ENCODE assay signal across 10 cellular contexts in the genomic region with DNA sequence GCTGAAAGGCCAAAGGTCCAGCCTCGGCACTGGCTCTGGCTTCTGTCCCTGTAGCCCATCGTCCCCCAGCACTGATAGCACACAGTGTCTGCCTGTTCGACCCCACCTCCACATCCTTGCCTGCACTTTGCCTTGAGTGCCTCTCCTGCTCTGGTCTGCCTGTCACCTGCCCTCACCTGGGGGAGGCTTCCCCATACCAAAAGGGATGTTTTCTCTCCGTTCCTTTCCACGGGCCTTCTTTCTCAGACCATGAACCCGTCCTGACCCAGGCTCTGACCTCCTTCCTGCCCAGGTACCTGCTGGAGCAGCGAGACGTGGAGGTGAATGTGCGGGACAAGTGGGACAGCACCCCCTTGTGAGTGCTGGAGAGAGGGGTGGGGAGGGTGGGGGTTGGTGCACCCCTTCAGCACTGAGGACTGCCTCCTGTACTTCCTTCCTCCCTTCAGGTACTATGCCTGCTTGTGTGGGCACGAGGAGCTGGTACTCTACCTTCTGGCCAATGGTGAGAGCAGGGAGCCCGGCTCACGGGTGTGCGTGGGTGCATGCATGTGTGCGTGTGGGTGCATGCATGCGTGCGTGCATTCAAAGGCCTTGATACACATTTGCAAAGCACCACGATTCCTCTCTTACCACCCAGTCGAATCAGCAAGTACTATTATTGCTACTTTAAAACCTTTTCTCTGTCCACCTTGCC. TPM values are rescaled to one million over a fixed set of nuclear protein-coding genes. Genes with fewer than 3 reads are reported as not detected.
DNase-seq lines count a peak whose midpoint lies in the region; ATAC-seq and TF ChIP-seq lines count a peak whose summit lies in the region.
"Had no signal": no experiment of that assay in that cellular context is flagged by ENCODE, and none has a peak within 500 bp of the region (broad histone marks: within the 10 kb centered on the region; RNA-seq: fewer than 3 reads in every experiment).

No MANE protein-coding gene starts in this region.

- peaks cover 25 to 28% of the 10 kb centered on the region in 2 donors for H3K4me1 Mint-ChIP-seq in natural killer cell treated with Interleukin-12 subunit alpha and Interleukin-12 subunit beta and Interleukin-15 and Interleukin-18, amount 100 ng/mL, for 72 hours (ENCODE audit: low read depth in 2 of 2)

- TF ChIP-seq CTCF in coronary artery (IDR thresholded peaks at IDR 0.05), result no peak

- DNase-seq in cardiac septum (ENCODE audit: low spot score) (peak; percentile 59), left ventricle myocardium superior (no peak), coronary artery (ENCODE audit: low spot score) (peak; percentile 73), DMS114 treated with DMSO at 0.1 percent for 48 hours (lab: John Stamatoyannopoulos, UW; ENCODE audit: unreplicated experiment) (no peak)
- no peak for DNase-seq in natural killer cell treated with Interleukin-12 subunit alpha and Interleukin-12 subunit beta and Interleukin-15 and Interleukin-18, amount 100 ng/mL, for 72 hours (ENCODE audit: low spot score)
- DNase-seq: activated gamma-delta T cell treated with Interleukin-2 at 50 U/mL for 16 hours, NCI-H2227 treated with DMSO at 0.1 percent for 48 hours had no signal

- no peaks in the 10 kb centered on the region for H3K36me3 Mint-ChIP-seq in natural killer cell treated with Interleukin-12 subunit alpha and Interleukin-12 subunit beta and Interleukin-15 and Interleukin-18, amount 100 ng/mL, for 72 hours

- H3K4me3 ChIP-seq in coronary artery, result peak overlapping the region; percentile 97

- H3K9me3 Mint-ChIP-seq in natural killer cell treated with Interleukin-12 subunit alpha and Interleukin-12 subunit beta and Interleukin-15 and Interleukin-18, amount 100 ng/mL, for 72 hours, result no peaks in the 10 kb centered on the region

- H3K27ac Mint-ChIP-seq in natural killer cell treated with Interleukin-12 subunit alpha and Interleukin-12 subunit beta and Interleukin-15 and Interleukin-18, amount 100 ng/mL, for 72 hours, result peak overlapping the region; percentile 69 to 82

- peak overlapping the region; percentile 95 for H3K27ac ChIP-seq in coronary artery

- ATAC-seq in left ventricle myocardium superior (no peak), GM18502 (IDR thresholded peaks at IDR 0.05; ENCODE audit: poor library complexity, unreplicated experiment) (no peak), HG02981 (IDR thresholded peaks at IDR 0.05; ENCODE audit: unreplicated experiment) (no peak), GM21447 (IDR thresholded peaks at IDR 0.05; ENCODE audit: unreplicated experiment) (no peak)
- ATAC-seq in natural killer cell treated with Interleukin-12 subunit alpha and Interleukin-12 subunit beta and Interleukin-15 and Interleukin-18, amount 100 ng/mL, for 72 hours, result no peak

- H3K4me3 Mint-ChIP-seq in natural killer cell treated with Interleukin-12 subunit alpha and Interleukin-12 subunit beta and Interleukin-15 and Interleukin-18, amount 100 ng/mL, for 72 hours, result peak overlapping the region; percentile 82

- intact Hi-C loops in cardiac septum (cut with DNase I), result loop anchor here (5.0 to 10.0 kb wide), 2 partner anchors 82 to 1199 kb away; a partner anchor contains a TSS
- intact Hi-C loops in left ventricle myocardium superior (cut with micrococcal nuclease), result no loop called here

- no peaks in the 10 kb centered on the region for H3K27me3 Mint-ChIP-seq in natural killer cell treated with Interleukin-12 subunit alpha and Interleukin-12 subunit beta and Interleukin-15 and Interleukin-18, amount 100 ng/mL, for 72 hours

RNA-seq across cellular contexts. Expression of a gene that starts 1.5 kb away (rescaled TPM):
- 25.5 TPM for total RNA-seq in cardiac septum
- total RNA-seq in left ventricle myocardium superior, result 34.2 TPM
- total RNA-seq in natural killer cell treated with Interleukin-12 subunit alpha and Interleukin-12 subunit beta and Interleukin-15 and Interleukin-18, amount 100 ng/mL, for 72 hours, result 10 to 100 TPM; 16.9 to 18.3 TPM

RNA-seq across cellular contexts. Expression of a gene that starts 45.3 kb away (rescaled TPM):
- total RNA-seq in cardiac septum (2.2 TPM), left ventricle myocardium superior (1.5 TPM)
- 1 to 10 TPM; 3.1 to 3.4 TPM for total RNA-seq in natural killer cell treated with Interleukin-12 subunit alpha and Interleukin-12 subunit beta and Interleukin-15 and Interleukin-18, amount 100 ng/mL, for 72 hours

Comparison
In these comparisons a context has a peak if more than half of its experiments do, and no peak if none do; other contexts are left out.
1. DNase-seq: peak in cardiac septum (single experiment) and coronary artery (single experiment); none in left ventricle myocardium superior (single experiment), natural killer cell treated with Interleukin-12 subunit alpha and Interleukin-12 subunit beta and Interleukin-15 and Interleukin-18, amount 100 ng/mL, for 72 hours (single experiment) and DMS114 treated with DMSO at 0.1 percent for 48 hours (single experiment).